1 cellular context compared by ENCODE assay signal in genomic region chr12:123530683-123531082, GRCh38.
TF ChIP-seq lines count a peak whose summit lies in the region.

No MANE protein-coding gene starts in this region.

TF ChIP-seq in GM12878, 131 proteins besides CTCF, POLR2A, EP300 and RAD21 (continued from another document):
- TF ChIP-seq CEBPZ (IDR thresholded peaks at IDR 0.05; ENCODE audit: low read depth, low read length) (no peak), ESRRA (IDR thresholded peaks at IDR 0.05; ENCODE audit: low read length) (no peak), HDAC6 (IDR thresholded peaks at IDR 0.05; ENCODE audit: unreplicated experiment) (no peak), ELK1 (IDR thresholded peaks at IDR 0.05; ENCODE audit: low read depth, low read length) (no peak), NFIC (IDR thresholded peaks at IDR 0.05; ENCODE audit: low read depth, low read length) (no peak), MEF2B (IDR thresholded peaks at IDR 0.05; ENCODE audit: partially characterized antibody, poor library complexity, severe bottlenecking) (no peak), ASH2L (IDR thresholded peaks at IDR 0.05; ENCODE audit: borderline replicate concordance, low read depth) (no peak), NRF1 (conservative IDR thresholded peaks at IDR 0.05; ENCODE audit: low read depth, low read length) (no peak), ZNF274 (IDR thresholded peaks at IDR 0.05; ENCODE audit: insufficient read depth, insufficient read length) (no peak), RCOR1 (conservative IDR thresholded peaks at IDR 0.05; ENCODE audit: low read depth, low read length) (no peak), GATAD2B (conservative IDR thresholded peaks at IDR 0.05; ENCODE audit: low read depth) (no peak)
